1 cellular context compared by ENCODE assay signal in the genomic region with DNA sequence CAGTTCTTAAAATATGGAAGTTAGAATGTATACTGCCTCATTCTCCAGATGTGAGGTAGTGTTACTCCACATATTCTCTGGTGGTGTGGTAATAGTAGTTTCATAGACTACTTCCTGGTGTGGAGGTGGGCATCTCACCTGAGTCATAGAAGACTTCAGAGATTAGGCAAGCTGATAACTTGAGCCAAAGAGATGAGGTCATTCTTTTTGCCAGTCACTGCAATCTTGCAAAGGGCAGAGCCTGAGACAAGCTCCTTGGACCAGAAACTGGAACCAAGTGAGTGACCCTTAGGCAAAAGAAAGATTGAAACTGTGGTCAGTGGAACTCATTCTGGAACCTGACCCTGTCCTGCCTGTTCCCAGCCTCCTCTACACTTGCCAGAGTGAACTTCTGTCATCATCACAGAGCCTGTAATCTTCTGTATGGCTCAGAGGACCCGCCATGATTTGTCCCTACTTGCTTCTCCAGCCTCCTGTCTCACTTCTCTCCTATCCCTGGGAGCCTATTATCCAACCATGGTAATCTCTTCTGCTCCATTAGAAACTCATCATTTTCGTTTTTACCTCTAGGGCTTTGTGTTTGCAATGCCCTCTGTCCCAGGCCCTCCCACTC.
A peak's percentile ranks its signal among the peaks of the same experiment; 100 is the strongest.
TF ChIP-seq lines count a peak whose summit lies in the region.

No MANE protein-coding gene starts in this region.

TF ChIP-seq in HCT116, 20 proteins besides CTCF, POLR2A, EP300 and RAD21 (continued from another document):
- TF ChIP-seq ZBTB33 (IDR thresholded peaks at IDR 0.05; ENCODE audit: extremely low read depth, insufficient replicate concordance, low read length) = no peak
- peak; percentile 62 for TF ChIP-seq ELF1 (IDR thresholded peaks at IDR 0.05; ENCODE audit: borderline replicate concordance, low read depth)
- TF ChIP-seq ZFX (IDR thresholded peaks at IDR 0.05) = no peak
- TF ChIP-seq FOSL1 (IDR thresholded peaks at IDR 0.05; ENCODE audit: low read depth) = peak; percentile 85
- TF ChIP-seq ATF3 (IDR thresholded peaks at IDR 0.05) = peak; percentile 86
- TF ChIP-seq TCF7L2 (IDR thresholded peaks at IDR 0.05; ENCODE audit: borderline replicate concordance, extremely low read depth, insufficient read depth, insufficient read length) = peak; percentile 19
